ENCODE assay signal across 1 cellular context in genomic region chr12:111599459-111600295, GRCh38.
TF ChIP-seq lines count a peak whose summit lies in the region.

No MANE protein-coding gene starts in this region.

TF ChIP-seq in K562, 482 proteins besides CTCF, POLR2A, EP300 and RAD21 (continued from another document and continues in another):
- TF ChIP-seq ZNF407 (IDR thresholded peaks at IDR 0.05; ENCODE audit: low read depth) (no peak), ZNF668 (CRISPR knock-in tag; IDR thresholded peaks at IDR 0.05) (no peak), DDX20 (tag; IDR thresholded peaks at IDR 0.05; ENCODE audit: low read depth) (no peak), ZNF77 (CRISPR knock-in tag; IDR thresholded peaks at IDR 0.05) (no peak), ZNF324 (CRISPR knock-in tag; IDR thresholded peaks at IDR 0.05) (no peak), ZC3H8 (IDR thresholded peaks at IDR 0.05) (no peak), POLR3A (IDR thresholded peaks at IDR 0.05; ENCODE audit: borderline replicate concordance, extremely low read depth, insufficient read depth, insufficient read length) (no peak), ATF3 (IDR thresholded peaks at IDR 0.05) (peak; percentile 45; the same call in 1 of the 2 replicates), ATF3 (CRISPR knock-in tag; conservative IDR thresholded peaks at IDR 0.05) (no peak), SRF (CRISPR knock-in tag; IDR thresholded peaks at IDR 0.05) (no peak), SETDB1 (IDR thresholded peaks at IDR 0.05; ENCODE audit: low read length) (no peak), NFRKB (IDR thresholded peaks at IDR 0.05; ENCODE audit: low read depth) (no peak; the same call in 1 of the 2 replicates), FUS (optimal IDR thresholded peaks at IDR 0.05; ENCODE audit: low read depth, low read length) (no peak), CEBPB (tag; IDR thresholded peaks at IDR 0.05) (peak; percentile 45; the same call in 1 of the 2 replicates), NFXL1 (CRISPR knock-in tag; IDR thresholded peaks at IDR 0.05) (no peak), E2F3 (CRISPR knock-in tag; IDR thresholded peaks at IDR 0.05) (no peak; the same call in 1 of the 2 replicates), PRDM10 (IDR thresholded peaks at IDR 0.05; ENCODE audit: partially characterized antibody) (peak; percentile 57), FOXJ3 (CRISPR knock-in tag; IDR thresholded peaks at IDR 0.05) (no peak), TRIM24 (IDR thresholded peaks at IDR 0.05) (0 out of 4 replicates have a peak, but pooled peaks of 1 of the 2 experiments have one; percentile 6), NELFE (IDR thresholded peaks at IDR 0.05; ENCODE audit: insufficient read depth, insufficient read length) (no peak), ID3 (CRISPR knock-in tag; IDR thresholded peaks at IDR 0.05) (no peak), ID3 (tag; IDR thresholded peaks at IDR 0.05) (peak; percentile 66; the same call in 1 of the 2 replicates), ZNF644 (tag; IDR thresholded peaks at IDR 0.05; ENCODE audit: low read depth) (no peak), DMBX1 (CRISPR knock-in tag; IDR thresholded peaks at IDR 0.05; ENCODE audit: borderline replicate concordance) (no peak), RUNX1 (IDR thresholded peaks at IDR 0.05; ENCODE audit: low read depth) (peak; percentile 74; the same call in 1 of the 2 replicates), POLR2AphosphoS5 (IDR thresholded peaks at IDR 0.05; ENCODE audit: control insufficient read depth, insufficient read depth, low read depth, low read length) (peak; percentile 45; the same call in 1 of the 2 replicates), SREBF1 (IDR thresholded peaks at IDR 0.05; ENCODE audit: borderline replicate concordance, low read depth, low read length) (no peak), PRMT5 (CRISPR knock-in tag; IDR thresholded peaks at IDR 0.05) (no peak), DEAF1 (CRISPR knock-in tag; IDR thresholded peaks at IDR 0.05) (no peak), ZNF280A (IDR thresholded peaks at IDR 0.05; ENCODE audit: low read depth, partially characterized antibody) (no peak), HDAC1 (IDR thresholded peaks at IDR 0.05) (peak in 1 of 2 experiments; percentile 94; a peak in 2 of 4 replicates), ELK1 (CRISPR knock-in tag; IDR thresholded peaks at IDR 0.05) (no peak), TCF7 (IDR thresholded peaks at IDR 0.05; ENCODE audit: borderline replicate concordance) (0 out of 2 replicates have a peak, but pooled peaks have one; percentile 62), STAT6 (CRISPR knock-in tag; IDR thresholded peaks at IDR 0.05) (0 out of 2 replicates have a peak, but pooled peaks have one; percentile 72), MAZ (CRISPR knock-in tag; conservative IDR thresholded peaks at IDR 0.05 in 1 of 2, IDR thresholded peaks at IDR 0.05 in 1 of 2) (peak; percentile 90 to 97), PATZ1 (CRISPR knock-in tag; IDR thresholded peaks at IDR 0.05; ENCODE audit: borderline replicate concordance) (no peak)
